In the genomic region with DNA sequence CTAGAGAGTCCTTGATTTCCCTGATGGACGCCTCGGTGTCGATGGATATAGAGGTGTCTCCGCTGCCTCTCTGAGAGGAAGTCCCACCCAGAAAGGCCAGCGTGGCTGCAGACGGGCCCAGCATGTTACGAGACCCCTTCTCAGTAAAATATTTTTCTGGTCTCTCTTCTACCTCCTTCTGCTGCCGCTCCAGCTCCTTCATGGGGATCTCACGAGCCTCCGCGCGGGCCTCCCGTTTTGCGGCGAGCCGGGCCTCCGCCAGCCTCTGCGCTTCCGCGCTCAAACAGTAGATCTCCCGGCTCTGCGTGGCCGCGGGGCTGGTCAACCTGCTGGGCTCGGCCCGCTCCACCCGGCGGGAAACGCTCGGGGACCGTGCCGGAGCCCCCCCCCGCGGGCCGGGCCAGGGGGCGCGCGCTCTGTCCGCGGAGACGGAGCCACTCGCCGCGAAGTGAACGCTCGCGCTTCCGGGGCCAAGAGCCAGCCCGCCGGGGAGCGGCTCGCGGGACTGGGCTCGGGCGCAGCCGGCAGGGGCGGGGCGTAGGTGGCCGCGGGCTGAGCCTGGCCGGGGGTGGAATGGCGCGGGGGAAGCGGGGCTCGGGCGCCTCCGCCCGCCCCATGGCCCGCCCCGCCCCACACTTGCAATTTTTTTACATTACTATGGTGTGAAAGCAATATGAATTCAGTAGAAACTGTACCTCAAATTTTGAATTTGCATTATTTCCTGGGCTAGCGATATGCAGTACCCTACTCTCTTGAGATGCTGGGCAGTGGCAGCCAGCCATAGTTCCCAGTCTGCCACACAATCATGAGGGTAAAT, we compare ENCODE assay signal across 7 cellular contexts.
DNase-seq lines count a peak whose midpoint lies in the region; ATAC-seq lines count a peak whose summit lies in the region.

No MANE protein-coding gene starts in this region.

- ATAC-seq in GM18498 (IDR thresholded peaks at IDR 0.05; ENCODE audit: unreplicated experiment) (peak; percentile 90), HG02571 (IDR thresholded peaks at IDR 0.05; ENCODE audit: unreplicated experiment) (peak; percentile 96)
- peak; percentile 86 for ATAC-seq in central memory CD8-positive, alpha-beta T cell (replicated peaks; ENCODE audit: extremely low read depth, poor library complexity, severe bottlenecking)

- peaks cover 2% of the 10 kb centered on the region for H3K36me3 Mint-ChIP-seq in central memory CD8-positive, alpha-beta T cell (ENCODE audit: insufficient read depth)

- DNase-seq in NCI-H1092 treated with DMSO at 0.1 percent for 48 hours (lab: John Stamatoyannopoulos, UW), result peak; percentile 49
- peak; percentile 21 for DNase-seq in activated CD4-positive, CD25-positive, alpha-beta regulatory T cell treated with anti-CD3 and anti-CD28 coated beads, Interleukin-2, amount 50 U/mL, for 16 hours (ENCODE audit: low read depth, low spot score)
- DNase-seq in central memory CD8-positive, alpha-beta T cell (ENCODE audit: low spot score in 2 of 2), result peak; percentile 37 to 46
- DNase-seq in kidney glomerular epithelial cell (lab: John Stamatoyannopoulos, UW), result peak; percentile 61
- peak; percentile 26 to 32 for DNase-seq in stimulated activated CD4-positive, alpha-beta T cell treated with anti-CD3 and anti-CD28 coated beads, Interleukin-1b, Interleukin-23, amount 100 ng/mL, for 1 hour (ENCODE audit: low read depth in 2 of 2)

- peaks cover 10% of the 10 kb centered on the region for H3K9me3 Mint-ChIP-seq in central memory CD8-positive, alpha-beta T cell

- peaks cover 16% of the 10 kb centered on the region for H3K4me1 Mint-ChIP-seq in central memory CD8-positive, alpha-beta T cell

- peak overlapping the region; percentile 63 for H3K4me3 Mint-ChIP-seq in central memory CD8-positive, alpha-beta T cell

- H3K27me3 Mint-ChIP-seq in central memory CD8-positive, alpha-beta T cell, result peaks cover 13% of the 10 kb centered on the region

- H3K27ac Mint-ChIP-seq in central memory CD8-positive, alpha-beta T cell (ENCODE audit: low read depth), result no peak overlapping the region

Comparison
In these comparisons a context has a peak if more than half of its experiments do, and no peak if none do; other contexts are left out.
1. Peak in every context shown above with its lines: DNase-seq and ATAC-seq.